In genomic region chr11:1401656-1402221, GRCh38 we compare ENCODE assay signal across 1 cellular context.
A peak's percentile ranks its signal among the peaks of the same experiment; 100 is the strongest.
TF ChIP-seq lines count a peak whose summit lies in the region.

No MANE protein-coding gene starts in this region.

TF ChIP-seq in WTC11, 78 proteins besides CTCF, POLR2A, EP300 and RAD21 (continued from another document):
- TF ChIP-seq AR (CRISPR knock-in tag; IDR thresholded peaks at IDR 0.05) (no peak), FOXP4 (CRISPR knock-in tag; IDR thresholded peaks at IDR 0.05) (peak; percentile 92), HMGXB4 (CRISPR knock-in tag; IDR thresholded peaks at IDR 0.05) (peak; percentile 58), JUN (CRISPR knock-in tag; IDR thresholded peaks at IDR 0.05) (peak; percentile 93), SP1 (CRISPR knock-in tag; conservative IDR thresholded peaks at IDR 0.05) (peak; percentile 65), ZNF671 (CRISPR knock-in tag; IDR thresholded peaks at IDR 0.05) (no peak), NR2C2 (CRISPR knock-in tag; IDR thresholded peaks at IDR 0.05) (peak; percentile 57; the same call in 1 of the 2 replicates), MYBL2 (CRISPR knock-in tag; IDR thresholded peaks at IDR 0.05) (peak; percentile 87)
